In genomic region chr11:84558085-84558905, GRCh38 we compare ENCODE assay signal across 8 cellular contexts.
A peak's percentile ranks its signal among the peaks of the same experiment; 100 is the strongest.
DNase-seq lines count a peak whose midpoint lies in the region; FAIRE-seq and TF ChIP-seq lines count a peak whose summit lies in the region.

No MANE protein-coding gene starts in this region.

- DNase-seq in A673 (ENCODE audit: low spot score) (peak; percentile 68), GM04504 (ENCODE audit: low read depth) (peak; percentile 17), H54 (ENCODE audit: insufficient read length, low spot score) (peak; percentile 6), Kasumi-1 (lab: John Stamatoyannopoulos, UW) (peak; percentile 67 to 82), SKM-1 treated with dmso at 0.1 percent for 144 hours (lab: John Stamatoyannopoulos, UW; ENCODE audit: unreplicated experiment) (peak; percentile 55), fibroblast of villous mesenchyme (ENCODE audit: low read depth) (peak; percentile 39), prostate gland (ENCODE audit: low spot score) (peak; percentile 15)
- DNase-seq in stimulated activated CD4-positive, alpha-beta T cell treated with anti-CD3 and anti-CD28 coated beads, Interleukin-15, amount 100 ng/mL, for 24 hours = no peak

- TF ChIP-seq POLR2A in H54 (IDR thresholded peaks at IDR 0.05; ENCODE audit: low read depth, low read length) (no peak), prostate gland (IDR thresholded peaks at IDR 0.05) (no peak)

- no peaks in the 10 kb centered on the region for H3K9me3 ChIP-seq in A673 (ENCODE audit: low read depth, low read length, poor library complexity, severe bottlenecking)
- no peaks in the 10 kb centered on the region for H3K9me3 ChIP-seq in prostate gland

- no peaks in the 10 kb centered on the region for H3K27me3 ChIP-seq in A673 (replicated peaks; ENCODE audit: insufficient read depth, low read depth, low read length, poor library complexity)
- no peaks in the 10 kb centered on the region for H3K27me3 ChIP-seq in prostate gland (replicated peaks; ENCODE audit: insufficient read depth)

- peak; percentile 80 for FAIRE-seq in H54 (lab: Jason Lieb, UNC)

- H3K27ac ChIP-seq in A673 (ENCODE audit: low read depth, low read length, poor library complexity, severe bottlenecking) = no peak overlapping the region
- no peak overlapping the region for H3K27ac ChIP-seq in prostate gland

- H3K36me3 ChIP-seq in A673 (ENCODE audit: insufficient read depth, low read length, poor library complexity, severe bottlenecking) (no peaks in the 10 kb centered on the region), prostate gland (no peaks in the 10 kb centered on the region)

- BruUV-seq in A673 (replicated peaks; lab: Mats Ljungman, UMichigan) = no TSS peak

- intact Hi-C loops in A673 (cut with micrococcal nuclease; ENCODE audit: unreplicated experiment) (loop anchor here (2.0 kb wide), 1 partner anchor 157 kb away; no protein-coding TSS in a partner anchor), prostate gland (cut with DNase I) (no loop called here)

- POLR2A ChIA-PET in A673 (lab: Charles Lee; ENCODE audit: low non-redundant PET) = no interaction called here

- H3K4me1 ChIP-seq in A673 (ENCODE audit: insufficient read depth, low read length, poor library complexity, severe bottlenecking) = no peaks in the 10 kb centered on the region
- H3K4me1 ChIP-seq in prostate gland (replicated peaks) = no peaks in the 10 kb centered on the region

- WGBS in prostate gland = 54% methylated on average over 5 of the region's 5 CpGs

- CTCF ChIA-PET in A673 (lab: Charles Lee) = interaction anchor here (0.5 to 1.6 kb wide), 7 partner anchors 8 to 1032 kb away, joined by 3 to 8 read pairs (median 4); no protein-coding TSS in a partner anchor

- TF ChIP-seq CTCF in A673 (conservative IDR thresholded peaks at IDR 0.05; ENCODE audit: low read depth, low read length) (peak; percentile 93), fibroblast of villous mesenchyme (IDR thresholded peaks at IDR 0.05; ENCODE audit: insufficient read depth, low read depth, low read length) (peak; percentile 84), prostate gland (IDR thresholded peaks at IDR 0.05) (peak; percentile 43 to 67 (median 64))

- H3K4me3 ChIP-seq in A673 (ENCODE audit: low read depth, low read length, poor library complexity, severe bottlenecking) = no peak overlapping the region
- H3K4me3 ChIP-seq in fibroblast of villous mesenchyme (ENCODE audit: low read depth, low read length) = no peak overlapping the region
- H3K4me3 ChIP-seq in prostate gland = no peak overlapping the region
